ENCODE assay signal across 28 cellular contexts in genomic region chr2:10501521-10501961, GRCh38. TPM values are rescaled to one million over a fixed set of nuclear protein-coding genes. Genes with fewer than 3 reads are reported as not detected.
DNase-seq lines count a peak whose midpoint lies in the region; ATAC-seq, FAIRE-seq and TF ChIP-seq lines count a peak whose summit lies in the region.
"Had no signal": no experiment of that assay in that cellular context is flagged by ENCODE, and none has a peak within 500 bp of the region (broad histone marks: within the 10 kb centered on the region; RNA-seq: fewer than 3 reads in every experiment).

No MANE protein-coding gene starts in this region.

- ATAC-seq in GM19395 (IDR thresholded peaks at IDR 0.05; ENCODE audit: unreplicated experiment) (no peak), HG03457 (IDR thresholded peaks at IDR 0.05; ENCODE audit: unreplicated experiment) (no peak), GM18498 (IDR thresholded peaks at IDR 0.05; ENCODE audit: unreplicated experiment) (no peak)
- ATAC-seq: activated naive CD4-positive, alpha-beta T cell treated with anti-CD3 and anti-CD28 coated beads, Interleukin-2, amount 50 U/mL, for 72 hours; effector memory CD8-positive, alpha-beta T cell; left colon; T-helper 17 cell had no signal

- peaks cover 6% of the 10 kb centered on the region for H3K27me3 ChIP-seq in suprapubic skin

- WGBS in suprapubic skin = 90% methylated on average over 5 of the region's 7 CpGs

- H3K36me3 ChIP-seq in kidney (ENCODE audit: control insufficient read depth in 1 of 2, insufficient read depth in 2 of 2, low read length in 2 of 2) (no peaks in the 10 kb centered on the region), suprapubic skin (no peaks in the 10 kb centered on the region)
- H3K36me3 ChIP-seq: esophagus muscularis mucosa, neutrophil, transverse colon had no signal

- H3K27ac ChIP-seq in kidney (ENCODE audit: low read depth in 2 of 2, low read length in 2 of 2) (no peak overlapping the region), suprapubic skin (no peak overlapping the region)
- H3K27ac ChIP-seq: esophagus muscularis mucosa, KMS-11, neutrophil, transverse colon had no signal

- intact Hi-C loops in kidney (cut with DNase I) = no loop called here

- H3K4me3 ChIP-seq in kidney (ENCODE audit: low read length in 2 of 2) = no peak overlapping the region
- no peak overlapping the region for H3K4me3 ChIP-seq in suprapubic skin
- H3K4me3 ChIP-seq: esophagus muscularis mucosa, transverse colon had no signal

- TF ChIP-seq CTCF in kidney (IDR thresholded peaks at IDR 0.05; ENCODE audit: borderline replicate concordance, extremely low read depth, insufficient read depth) (no peak), suprapubic skin (IDR thresholded peaks at IDR 0.05) (no peak)

- FAIRE-seq in kidney (lab: Jason Lieb, UNC) = no peak
- FAIRE-seq: bronchial epithelial cell had no signal

- peak; percentile 51 for DNase-seq in activated effector memory CD4-positive, alpha-beta T cell treated with anti-CD3 and anti-CD28 coated beads, Interleukin-2, amount 50 U/mL, for 16 hours
- no peak for DNase-seq in activated effector memory CD4-positive, alpha-beta T cell treated with Interleukin-2 at 50 U/mL for 16 hours
- DNase-seq in NCI-H146 treated with DMSO at 0.1 percent for 48 hours (lab: John Stamatoyannopoulos, UW; ENCODE audit: unreplicated experiment) = peak; percentile 16
- peak; percentile 74 for DNase-seq in kidney
- DNase-seq in suprapubic skin (ENCODE audit: low spot score in 2 of 2) = peak; percentile 60 to 69
- DNase-seq: activated CD4-positive, alpha-beta T cell treated with anti-CD3 and anti-CD28 coated beads for 1 hour; C1 segment of cervical spinal cord; Calu3; cortex of kidney; effector memory CD8-positive, alpha-beta T cell; foreskin melanocyte; left colon; mesendoderm; NCI-H1417 treated with DMSO at 0.1 percent for 48 hours; NCI-H2107; NCI-H446 treated with DMSO at 0.1 percent for 48 hours; NCI-H82; SK-N-SH; T-helper 17 cell; transverse colon had no signal

- H3K4me1 ChIP-seq in kidney (ENCODE audit: control insufficient read depth in 1 of 2, insufficient read depth in 1 of 2, low read depth in 1 of 2, low read length in 2 of 2) (peaks cover 0 to 5% of the 10 kb centered on the region in 2 donors), suprapubic skin (peaks cover 23% of the 10 kb centered on the region)

- H3K9me3 ChIP-seq in kidney (ENCODE audit: control insufficient read depth in 1 of 2, low read length in 2 of 2) = no peaks in the 10 kb centered on the region
- no peaks in the 10 kb centered on the region for H3K9me3 ChIP-seq in suprapubic skin
- H3K9me3 ChIP-seq: esophagus muscularis mucosa, neutrophil, SK-N-SH, transverse colon had no signal

- H3K9ac ChIP-seq in kidney (ENCODE audit: low read length in 2 of 2) = no peak overlapping the region
- H3K9ac ChIP-seq: KMS-11, SK-N-SH had no signal

- no peak for TF ChIP-seq POLR2A in suprapubic skin (IDR thresholded peaks at IDR 0.05)

- TF ChIP-seq EP300 in suprapubic skin (IDR thresholded peaks at IDR 0.05) = no peak

RNA-seq across cellular contexts. Expression of gene ODC1, which starts 53.4 kb away (rescaled TPM):
- total RNA-seq in kidney (97.5 TPM), suprapubic skin (10 to 100 TPM; 16.5 to 76.6 (median 40.8) TPM)
- polyA plus RNA-seq in kidney (ENCODE audit: insufficient read depth, low read depth, low replicate concordance) = 94.4 TPM
